In genomic region chr5:102893942-102894341, GRCh38 we compare ENCODE assay signal across 19 cellular contexts.
DNase-seq lines count a peak whose midpoint lies in the region; ATAC-seq, FAIRE-seq and TF ChIP-seq lines count a peak whose summit lies in the region.
"Had no signal": no experiment of that assay in that cellular context is flagged by ENCODE, and none has a peak within 500 bp of the region (broad histone marks: within the 10 kb centered on the region; RNA-seq: fewer than 3 reads in every experiment).

No MANE protein-coding gene starts in this region.

- no peaks in the 10 kb centered on the region for H3F3A ChIP-seq in SK-N-SH (replicated peaks; ENCODE audit: insufficient read depth)

- H3K9me3 ChIP-seq in SK-N-SH (no peaks in the 10 kb centered on the region), HEK293 (ENCODE audit: control insufficient read depth, insufficient read depth, low read depth, low read length) (no peaks in the 10 kb centered on the region), endodermal cell (ENCODE audit: control insufficient read depth, low read length) (no peaks in the 10 kb centered on the region), testis (no peaks in the 10 kb centered on the region)
- H3K9me3 ChIP-seq: SJSA1 had no signal

- no peaks in the 10 kb centered on the region for H3K36me3 Mint-ChIP-seq in endodermal cell (ENCODE audit: low read depth)

- no peak overlapping the region for H3K27ac Mint-ChIP-seq in endodermal cell

- peaks cover 8 to 19% of the 10 kb centered on the region in 2 experiments for H3K36me3 ChIP-seq in SK-N-SH (replicated peaks in 1 of 2; ENCODE audit: control insufficient read depth in 1 of 2, insufficient read depth in 2 of 2, low read length in 1 of 2)
- H3K36me3 ChIP-seq in HEK293 (ENCODE audit: control insufficient read depth in 2 of 2, insufficient read depth in 1 of 2, low read length in 2 of 2): no peaks in the 10 kb centered on the region
- H3K36me3 ChIP-seq in endodermal cell (ENCODE audit: control insufficient read depth, insufficient read depth, low read length): no peaks in the 10 kb centered on the region
- H3K36me3 ChIP-seq in testis (ENCODE audit: low read depth, missing control alignments): no peaks in the 10 kb centered on the region

- no peak for TF ChIP-seq RAD21 in SK-N-SH (IDR thresholded peaks at IDR 0.05; ENCODE audit: low read length)

- no peak overlapping the region for H3K4me3 ChIP-seq in SK-N-SH (ENCODE audit: low read depth in 2 of 2, low read length in 1 of 2)
- H3K4me3 ChIP-seq in HEK293 (ENCODE audit: low read depth, low read length): no peak overlapping the region
- no peak overlapping the region for H3K4me3 ChIP-seq in endodermal cell (ENCODE audit: low read length)
- H3K4me3 ChIP-seq in testis: no peak overlapping the region
- H3K4me3 ChIP-seq: SJSA1 had no signal

- CTCF ChIA-PET in SK-N-SH (lab: Yijun Ruan, JAX): interaction anchor here (0.6 kb wide), 1 partner anchor 51 kb away, joined by 3 read pairs; no protein-coding TSS in a partner anchor
- CTCF ChIA-PET in HEK293 (lab: Yijun Ruan, JAX): no interaction called here

- FAIRE-seq in frontal cortex (lab: Jason Lieb, UNC): no peak

- peaks cover 89% of the 10 kb centered on the region for H3K79me2 ChIP-seq in SK-N-SH (ENCODE audit: insufficient read depth)

- no peak for TF ChIP-seq POLR2A in testis (IDR thresholded peaks at IDR 0.05)

- POLR2A ChIA-PET in SK-N-SH (lab: Yijun Ruan, JAX) (no interaction called here), HEK293 (lab: Yijun Ruan, JAX) (no interaction called here)

- 91% methylated on average over 3 of the region's 3 CpGs for whole genome bisulfite sequencing in SK-N-SH (ENCODE audit: low lambda C conversion rate)
- 88 to 100% methylated on average over 2 to 3 of the region's 3 CpGs for WGBS in endodermal cell (ENCODE audit: insufficient coverage in 1 of 2, insufficient read length in 1 of 2), 2 experiments
- 94 to 99% methylated on average over 3 of the region's 3 CpGs for WGBS in testis, 2 donors

- H2AFZ ChIP-seq in SK-N-SH (ENCODE audit: low read depth): no peak overlapping the region

- H3K9me3 Mint-ChIP-seq in endodermal cell: no peaks in the 10 kb centered on the region

- TF ChIP-seq EP300 in SK-N-SH (IDR thresholded peaks at IDR 0.05; ENCODE audit: borderline replicate concordance in 1 of 2, low read depth in 1 of 2, low read length in 1 of 2): no peak

- H3K4me1 Mint-ChIP-seq in endodermal cell: no peaks in the 10 kb centered on the region

- H3K4me2 ChIP-seq in SK-N-SH: no peak overlapping the region
- H3K4me2 ChIP-seq: KMS-11 had no signal

- H4K20me1 ChIP-seq in SK-N-SH (ENCODE audit: insufficient read depth): peaks cover 18% of the 10 kb centered on the region; the same call in 1 of the 2 replicates

- no peaks in the 10 kb centered on the region for H3K9me2 ChIP-seq in SK-N-SH

- no peak overlapping the region for H3K27ac ChIP-seq in SK-N-SH (ENCODE audit: low read depth in 2 of 2, low read length in 1 of 2)
- no peak overlapping the region for H3K27ac ChIP-seq in HEK293 (ENCODE audit: extremely low read depth, low read depth, low read length)
- no peak overlapping the region for H3K27ac ChIP-seq in endodermal cell (ENCODE audit: low read depth, low read length)
- H3K27ac ChIP-seq in testis: no peak overlapping the region
- H3K27ac ChIP-seq: 22Rv1, KMS-11, SJSA1 had no signal

- no peaks in the 10 kb centered on the region for H3K27me3 Mint-ChIP-seq in endodermal cell (ENCODE audit: insufficient read depth)

- H3K4me3 Mint-ChIP-seq in endodermal cell: no peak overlapping the region

- H3K27me3 ChIP-seq in SK-N-SH (ENCODE audit: insufficient read depth) (no peaks in the 10 kb centered on the region), endodermal cell (ENCODE audit: control insufficient read depth, insufficient read depth, low read length, poor library complexity, severe bottlenecking) (no peaks in the 10 kb centered on the region), testis (no peaks in the 10 kb centered on the region)
- H3K27me3 ChIP-seq: SJSA1 had no signal

- intact Hi-C loops in testis (cut with DNase I; ENCODE audit: low total_unique reads): no loop called here

- H3K9ac ChIP-seq in SK-N-SH: no peak overlapping the region
- no peak overlapping the region for H3K9ac ChIP-seq in endodermal cell (ENCODE audit: extremely low read depth, low read length, poor library complexity, severe bottlenecking)
- H3K9ac ChIP-seq: KMS-11 had no signal

- DNase-seq in SK-N-SH (no peak), endodermal cell (peak; percentile 59), left kidney (ENCODE audit: low read depth, low spot score) (peak; percentile 15), testis (no peak), NCI-H1417 treated with DMSO at 0.1 percent for 48 hours (lab: John Stamatoyannopoulos, UW) (no peak), frontal cortex (ENCODE audit: low spot score in 2 of 2) (no peak)
- DNase-seq: DMS79 treated with DMSO at 0.1 percent for 48 hours, GDM1, GOT3, NCI-H1417, NCI-H187 treated with DMSO at 0.1 percent for 48 hours, NCI-H2227 treated with DMSO at 0.1 percent for 48 hours, NCI-H510A treated with DMSO at 0.1 percent for 48 hours, NCI-H774 had no signal

- H3K4me1 ChIP-seq in SK-N-SH (ENCODE audit: control insufficient read depth in 1 of 2, insufficient read depth in 2 of 2, low read depth in 1 of 2, low read length in 1 of 2): no peaks in the 10 kb centered on the region; a peak in 2 of 4 replicates
- H3K4me1 ChIP-seq in HEK293 (ENCODE audit: control insufficient read depth, insufficient read depth, low read length): no peaks in the 10 kb centered on the region
- no peaks in the 10 kb centered on the region for H3K4me1 ChIP-seq in endodermal cell (ENCODE audit: control insufficient read depth, insufficient read depth, low read length)
- H3K4me1 ChIP-seq in testis: no peaks in the 10 kb centered on the region

- TF ChIP-seq CTCF in SK-N-SH (IDR thresholded peaks at IDR 0.05) (no peak), HEK293 (tag by site-specific recombination; IDR thresholded peaks at IDR 0.05) (no peak), endodermal cell (conservative IDR thresholded peaks at IDR 0.05) (no peak), testis (IDR thresholded peaks at IDR 0.05) (no peak)

- ATAC-seq in SK-N-SH treated with all-trans-retinoic acid at 6 μM for 48 hours: no peak

TF ChIP-seq in SK-N-SH, 30 proteins besides CTCF, POLR2A, EP300 and RAD21 (continues in another document):
- no peak for TF ChIP-seq RCOR1 (IDR thresholded peaks at IDR 0.05; ENCODE audit: low read length)
- TF ChIP-seq TCF12 (IDR thresholded peaks at IDR 0.05): no peak

TF ChIP-seq in SK-N-SH treated with all-trans-retinoic acid at 6 μM for 48 hours, 23 proteins besides CTCF, POLR2A, EP300 and RAD21 (continues in another document):
- TF ChIP-seq GLIS3 (CRISPR knock-in tag; IDR thresholded peaks at IDR 0.05) (no peak), CREB5 (CRISPR knock-in tag; IDR thresholded peaks at IDR 0.05; ENCODE audit: low read depth) (no peak), CSRNP3 (CRISPR knock-in tag; IDR thresholded peaks at IDR 0.05) (no peak)

TF ChIP-seq in HEK293, 187 proteins besides CTCF, POLR2A, EP300 and RAD21:
- TF ChIP-seq ZNF174 (tag by site-specific recombination; IDR thresholded peaks at IDR 0.05) (no peak), REST (tag by site-specific recombination; IDR thresholded peaks at IDR 0.05) (peak; percentile 93)

Comparison
In these comparisons a context has a peak if more than half of its experiments do, and no peak if none do; other contexts are left out.
1. DNase-seq: peak in endodermal cell (single experiment) and left kidney (single experiment); none in SK-N-SH (single experiment), testis (single experiment), NCI-H1417 treated with DMSO at 0.1 percent for 48 hours (single experiment) and frontal cortex (0 of 2).
2. Of the 4 proteins assayed by ChIP-seq in both HEK293 and SK-N-SH: peak only in HEK293: none; only in SK-N-SH: none; in both: REST; in neither: 3.